ENCODE assay signal across 19 cellular contexts in genomic region chr1:162130308-162130707, GRCh38.
"Had no signal": no experiment of that assay in that cellular context is flagged by ENCODE, and none has a peak within 500 bp of the region (broad histone marks: within the 10 kb centered on the region; RNA-seq: fewer than 3 reads in every experiment).

No MANE protein-coding gene starts in this region.

- H3K27ac ChIP-seq: RWPE1, SJCRH30 had no signal

- ATAC-seq: SK-N-SH treated with all-trans-retinoic acid at 6 μM for 48 hours had no signal

- H3K9me3 ChIP-seq: SJCRH30 had no signal

- DNase-seq: KBM-7, MV-4-11, NCI-H1048, NCI-H1105, NCI-H1417, NCI-H1436 treated with DMSO at 0.1 percent for 48 hours, NCI-H1694, NCI-H187 treated with DMSO at 0.1 percent for 48 hours, NCI-H2029 treated with DMSO at 0.1 percent for 48 hours, NCI-H2171 treated with DMSO at 0.1 percent for 48 hours, NCI-H345, NCI-H446 treated with DMSO at 0.1 percent for 48 hours, NCI-H510A treated with DMSO at 0.1 percent for 48 hours, NCI-H526, NCI-H82, SHP77 treated with DMSO at 0.1 percent for 48 hours, SJCRH30 had no signal

- H3K4me3 ChIP-seq: SJCRH30 had no signal

- H3K36me3 ChIP-seq: SJCRH30 had no signal
